In the genomic region with DNA sequence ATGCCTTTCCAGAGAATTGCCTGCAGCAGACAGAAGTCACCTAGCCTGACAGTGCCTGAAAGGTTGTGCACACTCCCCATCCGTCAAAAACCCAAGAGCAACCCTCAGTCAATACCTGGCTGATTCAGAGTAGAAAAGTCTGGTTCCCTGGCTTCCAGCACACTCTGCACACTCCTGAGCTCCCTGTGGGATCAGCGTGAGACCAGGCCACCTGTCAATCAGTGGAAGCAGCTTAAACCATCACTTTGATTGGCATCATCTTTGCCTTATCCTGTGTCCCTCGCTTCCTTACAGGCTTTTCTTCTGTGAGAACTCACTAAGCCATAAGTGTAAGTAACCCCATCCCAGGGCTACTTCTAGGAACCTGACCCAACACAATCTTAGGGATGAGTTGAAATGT, we compare ENCODE assay signal across 7 cellular contexts.
"Had no signal": no experiment of that assay in that cellular context is flagged by ENCODE, and none has a peak within 500 bp of the region (broad histone marks: within the 10 kb centered on the region; RNA-seq: fewer than 3 reads in every experiment).

No MANE protein-coding gene starts in this region.

- DNase-seq: H9, HCEC 1CT, IMR-90 had no signal

- H3K27ac Mint-ChIP-seq: GM23338, H9 had no signal

- H3K4me2 ChIP-seq: GM23338 had no signal

- H3K4me3 Mint-ChIP-seq: GM23338, H9 had no signal

- H3K9me3 Mint-ChIP-seq: GM23338, H9 had no signal

- FAIRE-seq: H1, H54, HTR-8/SVneo had no signal

- H3K4me3 ChIP-seq: GM23338 had no signal

- ATAC-seq: GM23338 had no signal

- H2AFZ ChIP-seq: GM23338 had no signal
